ENCODE assay signal across 18 cellular contexts in the genomic region with DNA sequence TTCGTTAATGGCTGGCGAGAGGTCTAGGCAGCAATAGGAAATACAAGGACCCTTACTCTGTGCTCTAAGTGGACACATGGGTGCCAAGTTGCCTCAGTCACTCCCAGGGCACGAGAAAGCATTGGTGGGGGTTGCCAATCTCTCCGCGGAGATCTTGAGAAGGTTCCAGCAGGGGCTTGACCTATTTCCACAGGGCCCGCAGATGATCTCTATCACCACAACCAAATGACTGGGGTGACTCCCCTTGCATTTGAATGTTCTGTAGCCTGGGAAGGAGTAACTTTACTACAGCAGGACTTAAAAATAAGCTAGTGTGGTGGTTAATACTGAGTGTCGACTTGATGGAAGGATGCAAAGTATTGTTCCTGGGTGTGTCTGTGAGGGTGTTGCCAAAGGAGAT. TPM values are rescaled to one million over a fixed set of nuclear protein-coding genes. Genes with fewer than 3 reads are reported as not detected.
DNase-seq lines count a peak whose midpoint lies in the region; ATAC-seq and TF ChIP-seq lines count a peak whose summit lies in the region.
"Had no signal": no experiment of that assay in that cellular context is flagged by ENCODE, and none has a peak within 500 bp of the region (broad histone marks: within the 10 kb centered on the region; RNA-seq: fewer than 3 reads in every experiment).

No MANE protein-coding gene starts in this region.

- no CpG with 5 or more reads among the region's 7 CpGs for WGBS in trophoblast cell (ENCODE audit: extremely low coverage, insufficient coverage, insufficient read length)

- no peaks in the 10 kb centered on the region for H3K36me3 ChIP-seq in CD8-positive, alpha-beta memory T cell (ENCODE audit: insufficient read depth, low read length)
- H3K36me3 ChIP-seq in trophoblast cell (ENCODE audit: control insufficient read depth in 1 of 2, insufficient read depth in 2 of 2, low read length in 2 of 2): peaks cover 13% of the 10 kb centered on the region in 2 experiments

- CTCF ChIA-PET in CD8-positive, alpha-beta memory T cell (lab: Charles Lee): no interaction called here

- peaks cover 92% of the 10 kb centered on the region for H3K4me1 Mint-ChIP-seq in CD14-positive monocyte
- H3K4me1 Mint-ChIP-seq in CD8-positive, alpha-beta memory T cell: peaks cover 92 to 99% (median 96%) of the 10 kb centered on the region in 3 donors
- H3K4me1 Mint-ChIP-seq in dendritic cell treated with granulocyte-macrophage colony-stimulating factor and Interleukin-4, amounts not matched to agents 40 ng/mL and 50 ng/mL, for 4 days (ENCODE audit: low read depth): peaks cover 75% of the 10 kb centered on the region

- H4K91ac ChIP-seq in trophoblast cell (ENCODE audit: low read depth, low read length): no peak overlapping the region

- H2AFZ ChIP-seq in trophoblast cell (ENCODE audit: insufficient read depth, low read length, poor library complexity): no peak overlapping the region

- DNase-seq in CD14-positive monocyte (ENCODE audit: low spot score): no peak
- DNase-seq in CD8-positive, alpha-beta memory T cell: no peak
- no peak for DNase-seq in trophoblast cell
- no peak for DNase-seq in SK-N-DZ (ENCODE audit: low spot score)
- no peak for DNase-seq in NOMO-1 treated with dmso at 0.1 percent for 144 hours (lab: John Stamatoyannopoulos, UW; ENCODE audit: unreplicated experiment)
- DNase-seq in glomerular visceral epithelial cell (ENCODE audit: extremely low spot score): no peak
- DNase-seq: activated CD4-positive, alpha-beta T cell treated with anti-CD3 and anti-CD28 coated beads for 48 hours; activated naive CD4-positive, alpha-beta T cell treated with anti-CD3 and anti-CD28 coated beads, Interleukin-2, amount 10 ng/mL, durations not matched to agents 7 days and 5 days; Calu3; endodermal cell; kidney; NCI-H1417; NCI-H524 treated with DMSO at 0.1 percent for 48 hours; stimulated activated CD4-positive, alpha-beta T cell treated with anti-CD3 and anti-CD28 coated beads, Interleukin-15, amount 100 ng/mL, for 24 hours; tibial artery had no signal

- H3K4me2 ChIP-seq in trophoblast cell (ENCODE audit: low read length): no peak overlapping the region

- POLR2A ChIA-PET in CD8-positive, alpha-beta memory T cell (lab: Charles Lee): no interaction called here

- peaks cover 77 to 91% of the 10 kb centered on the region in 2 donors for H3K36me3 Mint-ChIP-seq in CD14-positive monocyte
- H3K36me3 Mint-ChIP-seq in CD8-positive, alpha-beta memory T cell: peaks cover 4 to 69% (median 17%) of the 10 kb centered on the region in 3 donors
- peaks cover 20% of the 10 kb centered on the region for H3K36me3 Mint-ChIP-seq in dendritic cell treated with granulocyte-macrophage colony-stimulating factor and Interleukin-4, amounts not matched to agents 40 ng/mL and 50 ng/mL, for 4 days (ENCODE audit: low read depth)

- peaks cover 11% of the 10 kb centered on the region for H3K79me2 ChIP-seq in trophoblast cell (ENCODE audit: control insufficient read depth, insufficient read depth, low read length, poor library complexity)

- no peak for TF ChIP-seq CTCF in CD14-positive monocyte (IDR thresholded peaks at IDR 0.05)

- no peak overlapping the region for H3K14ac ChIP-seq in trophoblast cell (ENCODE audit: low read length)

- H3K9me3 Mint-ChIP-seq in CD14-positive monocyte: no peaks in the 10 kb centered on the region
- H3K9me3 Mint-ChIP-seq in CD8-positive, alpha-beta memory T cell: no peaks in the 10 kb centered on the region
- H3K9me3 Mint-ChIP-seq in dendritic cell treated with granulocyte-macrophage colony-stimulating factor and Interleukin-4, amounts not matched to agents 40 ng/mL and 50 ng/mL, for 4 days: no peaks in the 10 kb centered on the region
- H3K9me3 Mint-ChIP-seq: activated naive CD4-positive, alpha-beta T cell treated with anti-CD3 and anti-CD28 coated beads, Interleukin-2, amount 10 ng/mL, durations not matched to agents 7 days and 5 days; endodermal cell had no signal

- peaks cover 37% of the 10 kb centered on the region for H3K4me1 ChIP-seq in CD8-positive, alpha-beta memory T cell (ENCODE audit: insufficient read depth, low read length)
- peaks cover 13 to 19% of the 10 kb centered on the region in 2 experiments for H3K4me1 ChIP-seq in trophoblast cell (ENCODE audit: control insufficient read depth in 1 of 2, insufficient read depth in 2 of 2, low read length in 2 of 2)

- H3K4me3 ChIP-seq in CD8-positive, alpha-beta memory T cell (ENCODE audit: low read length): no peak overlapping the region
- no peak overlapping the region for H3K4me3 ChIP-seq in trophoblast cell (ENCODE audit: low read depth, low read length)
- H3K4me3 ChIP-seq: tibial artery had no signal

- peak overlapping the region in 1 of 2 donors; percentile 50 for H3K4me3 Mint-ChIP-seq in CD14-positive monocyte
- peak overlapping the region; percentile 14 to 80 (median 40) for H3K4me3 Mint-ChIP-seq in CD8-positive, alpha-beta memory T cell
- H3K4me3 Mint-ChIP-seq in dendritic cell treated with granulocyte-macrophage colony-stimulating factor and Interleukin-4, amounts not matched to agents 40 ng/mL and 50 ng/mL, for 4 days: no peak overlapping the region
- H3K4me3 Mint-ChIP-seq: activated naive CD4-positive, alpha-beta T cell treated with anti-CD3 and anti-CD28 coated beads, Interleukin-2, amount 10 ng/mL, durations not matched to agents 7 days and 5 days; endodermal cell; neural crest cell had no signal

- H3K27ac Mint-ChIP-seq in CD14-positive monocyte: peak overlapping the region; percentile 80 to 96 (median 90)
- H3K27ac Mint-ChIP-seq in CD8-positive, alpha-beta memory T cell: peak overlapping the region; percentile 48 to 96 (median 90)
- peak overlapping the region; percentile 87 for H3K27ac Mint-ChIP-seq in dendritic cell treated with granulocyte-macrophage colony-stimulating factor and Interleukin-4, amounts not matched to agents 40 ng/mL and 50 ng/mL, for 4 days
- H3K27ac Mint-ChIP-seq: activated naive CD4-positive, alpha-beta T cell treated with anti-CD3 and anti-CD28 coated beads, Interleukin-2, amount 10 ng/mL, durations not matched to agents 7 days and 5 days; endodermal cell had no signal

- H2AK5ac ChIP-seq in trophoblast cell (ENCODE audit: low read length): no peak overlapping the region

- no peak overlapping the region for H3K23ac ChIP-seq in trophoblast cell (ENCODE audit: low read length)

- no peak overlapping the region for H2BK5ac ChIP-seq in trophoblast cell (ENCODE audit: low read depth, low read length, poor library complexity)

- H3K9ac ChIP-seq in trophoblast cell (ENCODE audit: low read length): no peak overlapping the region

- no peak overlapping the region for H3K18ac ChIP-seq in trophoblast cell (ENCODE audit: low read length)

- no peak overlapping the region for H2BK120ac ChIP-seq in trophoblast cell (ENCODE audit: insufficient read depth, low read length, poor library complexity)

- no peaks in the 10 kb centered on the region for H3K27me3 Mint-ChIP-seq in CD14-positive monocyte (ENCODE audit: low read depth in 3 of 3)
- H3K27me3 Mint-ChIP-seq in CD8-positive, alpha-beta memory T cell: peaks cover 0 to 1% of the 10 kb centered on the region in 2 donors
- H3K27me3 Mint-ChIP-seq in dendritic cell treated with granulocyte-macrophage colony-stimulating factor and Interleukin-4, amounts not matched to agents 40 ng/mL and 50 ng/mL, for 4 days: no peaks in the 10 kb centered on the region
- H3K27me3 Mint-ChIP-seq: activated naive CD4-positive, alpha-beta T cell treated with anti-CD3 and anti-CD28 coated beads, Interleukin-2, amount 10 ng/mL, durations not matched to agents 7 days and 5 days had no signal

- no peaks in the 10 kb centered on the region for H3K9me3 ChIP-seq in CD8-positive, alpha-beta memory T cell (ENCODE audit: low read length)
- no peaks in the 10 kb centered on the region for H3K9me3 ChIP-seq in trophoblast cell (ENCODE audit: insufficient read depth, low read depth, low read length)
- H3K9me3 ChIP-seq: tibial artery had no signal

- no peak overlapping the region for H2BK12ac ChIP-seq in trophoblast cell (ENCODE audit: low read length)

- intact Hi-C loops in CD14-positive monocyte (cut with micrococcal nuclease): no loop called here
- intact Hi-C loops in dendritic cell treated with granulocyte-macrophage colony-stimulating factor and Interleukin-4, amounts not matched to agents 40 ng/mL and 50 ng/mL, for 4 days (cut with micrococcal nuclease): no loop called here

- H3K27me3 ChIP-seq in CD8-positive, alpha-beta memory T cell (ENCODE audit: insufficient read depth, low read length, poor library complexity, severe bottlenecking): no peaks in the 10 kb centered on the region
- no peaks in the 10 kb centered on the region for H3K27me3 ChIP-seq in trophoblast cell (ENCODE audit: insufficient read depth, low read length)
- H3K27me3 ChIP-seq: tibial artery had no signal

- no peak overlapping the region for H3K27ac ChIP-seq in CD8-positive, alpha-beta memory T cell (ENCODE audit: low read depth, low read length)
- H3K27ac ChIP-seq in trophoblast cell (ENCODE audit: low read depth, low read length): no peak overlapping the region

- peak overlapping the region; percentile 15 for H3K4ac ChIP-seq in trophoblast cell (ENCODE audit: low read depth, low read length)

- H4K8ac ChIP-seq in trophoblast cell (ENCODE audit: low read depth, low read length): no peak overlapping the region

- H3K79me1 ChIP-seq in trophoblast cell (ENCODE audit: low read length): no peaks in the 10 kb centered on the region

- no peak overlapping the region for H4K12ac ChIP-seq in trophoblast cell (ENCODE audit: low read depth, low read length)

- ATAC-seq in HG03354 (IDR thresholded peaks at IDR 0.05; ENCODE audit: poor library complexity, severe bottlenecking, unreplicated experiment): no peak

RNA-seq across cellular contexts. Expression of gene CDC42EP3, which starts 8.1 kb away (rescaled TPM):
- polyA plus RNA-seq in CD14-positive monocyte: 100 to 1,000 TPM; 249 to 272 TPM
- 10 to 100 TPM; 37.1 to 39.1 TPM for total RNA-seq in CD8-positive, alpha-beta memory T cell
- polyA plus RNA-seq in CD8-positive, alpha-beta memory T cell: 141 TPM
- polyA plus RNA-seq in trophoblast cell (2013): 60.8 TPM in 2 replicates
- polyA plus RNA-seq in SK-N-DZ (2014; cell fraction: cytosol; rRNA removed): 16.9 and 26.3 TPM in 2 replicates
- 11.6 and 14.7 TPM in 2 replicates for polyA plus RNA-seq in SK-N-DZ (2014; cell fraction: nucleus; rRNA removed)
